In the genomic region with DNA sequence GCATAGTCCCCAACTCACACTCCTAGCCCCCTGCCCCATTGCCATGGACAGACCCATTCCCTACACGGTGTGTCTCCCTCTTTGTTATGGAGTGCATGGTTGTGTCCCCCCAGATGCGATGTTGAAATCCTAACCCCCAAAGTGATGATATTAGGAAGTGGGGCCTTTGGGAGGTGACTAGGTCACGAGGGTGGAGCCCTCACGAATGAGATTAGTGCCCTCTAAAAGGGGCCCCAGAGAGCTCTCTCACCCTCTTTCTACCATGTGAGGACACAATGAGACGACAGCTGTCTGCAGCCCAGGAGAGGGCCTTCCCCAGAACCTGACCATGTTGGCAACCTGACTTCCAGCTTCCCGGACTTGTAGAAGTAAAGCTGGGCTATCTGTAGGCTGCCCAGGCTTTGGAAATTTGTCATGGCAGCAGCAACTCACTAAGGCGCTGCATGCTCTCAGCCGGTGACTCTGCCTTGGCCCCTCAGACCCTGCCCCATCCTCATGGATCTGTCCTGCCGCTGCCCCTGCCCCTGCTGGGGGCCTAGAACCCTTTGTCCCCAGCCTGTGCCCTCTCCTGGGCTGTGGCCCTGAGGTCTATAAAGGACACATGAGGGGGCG, we compare ENCODE assay signal across 14 cellular contexts.
"Had no signal": no experiment of that assay in that cellular context is flagged by ENCODE, and none has a peak within 500 bp of the region (broad histone marks: within the 10 kb centered on the region; RNA-seq: fewer than 3 reads in every experiment).

No MANE protein-coding gene starts in this region.

- FAIRE-seq: keratinocyte had no signal

- DNase-seq: activated CD4-positive, alpha-beta T cell treated with anti-CD3 and anti-CD28 coated beads, Interleukin-2, amount 10 ng/mL, durations not matched to agents 7 days and 5 days; activated effector memory CD4-positive, alpha-beta T cell treated with anti-CD3 and anti-CD28 coated beads, Interleukin-2, amount 50 U/mL, for 16 hours; activated T-cell treated with anti-CD3 and anti-CD28 coated beads, Interleukin-2, amount 50 U/mL, for 4 hours; left ventricle myocardium superior; mucosa of descending colon; stimulated activated CD4-positive, alpha-beta T cell treated with anti-CD3 and anti-CD28 coated beads, Interleukin-12 subunit alpha, Interleukin-12 subunit beta, amount 100 ng/mL, for 4 hours; stimulated activated CD4-positive, alpha-beta T cell treated with anti-CD3 and anti-CD28 coated beads, Interleukin-2, amount 100 ng/mL, for 24 hours had no signal

- H3K36me3 ChIP-seq: adrenal gland had no signal

- H3K27me3 Mint-ChIP-seq: activated CD4-positive, alpha-beta T cell treated with anti-CD3 and anti-CD28 coated beads, Interleukin-2, amount 10 ng/mL, durations not matched to agents 7 days and 5 days; activated naive CD4-positive, alpha-beta T cell treated with anti-CD3 and anti-CD28 coated beads, Interleukin-2, amount 50 U/mL, for 24 hours had no signal

- H3K27me3 ChIP-seq: adrenal gland had no signal

- H3K4me1 Mint-ChIP-seq: activated CD4-positive, alpha-beta T cell treated with anti-CD3 and anti-CD28 coated beads, Interleukin-2, amount 10 ng/mL, durations not matched to agents 7 days and 5 days; activated naive CD4-positive, alpha-beta T cell treated with anti-CD3 and anti-CD28 coated beads, Interleukin-2, amount 50 U/mL, for 24 hours; memory B cell had no signal

- H3K9me3 ChIP-seq: adrenal gland, mucosa of descending colon, psoas muscle had no signal

- H3K4me3 ChIP-seq: adrenal gland, mucosa of descending colon, psoas muscle had no signal

- H3K4me3 Mint-ChIP-seq: activated CD4-positive, alpha-beta T cell treated with anti-CD3 and anti-CD28 coated beads, Interleukin-2, amount 10 ng/mL, durations not matched to agents 7 days and 5 days; activated naive CD4-positive, alpha-beta T cell treated with anti-CD3 and anti-CD28 coated beads, Interleukin-2, amount 50 U/mL, for 24 hours; activated T-cell treated with anti-CD3 and anti-CD28 coated beads, Interleukin-2, amount 50 U/mL, for 4 hours; memory B cell; naive thymus-derived CD4-positive, alpha-beta T cell had no signal

- H3K27ac Mint-ChIP-seq: activated CD4-positive, alpha-beta T cell treated with anti-CD3 and anti-CD28 coated beads, Interleukin-2, amount 10 ng/mL, durations not matched to agents 7 days and 5 days; activated naive CD4-positive, alpha-beta T cell treated with anti-CD3 and anti-CD28 coated beads, Interleukin-2, amount 50 U/mL, for 24 hours; memory B cell; naive thymus-derived CD4-positive, alpha-beta T cell had no signal

- H3K27ac ChIP-seq: adrenal gland, psoas muscle had no signal

- ATAC-seq: activated T-cell treated with anti-CD3 and anti-CD28 coated beads, Interleukin-2, amount 50 U/mL, for 4 hours; esophagus mucosa; left ventricle myocardium superior; mucosa of descending colon; naive thymus-derived CD4-positive, alpha-beta T cell; psoas muscle had no signal

- H3K36me3 Mint-ChIP-seq: activated naive CD4-positive, alpha-beta T cell treated with anti-CD3 and anti-CD28 coated beads, Interleukin-2, amount 50 U/mL, for 24 hours; memory B cell; naive thymus-derived CD4-positive, alpha-beta T cell had no signal

- H3K4me1 ChIP-seq: psoas muscle had no signal

- H3K9me3 Mint-ChIP-seq: activated CD4-positive, alpha-beta T cell treated with anti-CD3 and anti-CD28 coated beads, Interleukin-2, amount 10 ng/mL, durations not matched to agents 7 days and 5 days; activated naive CD4-positive, alpha-beta T cell treated with anti-CD3 and anti-CD28 coated beads, Interleukin-2, amount 50 U/mL, for 24 hours; activated T-cell treated with anti-CD3 and anti-CD28 coated beads, Interleukin-2, amount 50 U/mL, for 4 hours had no signal
